27 cellular contexts compared by ENCODE assay signal in the genomic region with DNA sequence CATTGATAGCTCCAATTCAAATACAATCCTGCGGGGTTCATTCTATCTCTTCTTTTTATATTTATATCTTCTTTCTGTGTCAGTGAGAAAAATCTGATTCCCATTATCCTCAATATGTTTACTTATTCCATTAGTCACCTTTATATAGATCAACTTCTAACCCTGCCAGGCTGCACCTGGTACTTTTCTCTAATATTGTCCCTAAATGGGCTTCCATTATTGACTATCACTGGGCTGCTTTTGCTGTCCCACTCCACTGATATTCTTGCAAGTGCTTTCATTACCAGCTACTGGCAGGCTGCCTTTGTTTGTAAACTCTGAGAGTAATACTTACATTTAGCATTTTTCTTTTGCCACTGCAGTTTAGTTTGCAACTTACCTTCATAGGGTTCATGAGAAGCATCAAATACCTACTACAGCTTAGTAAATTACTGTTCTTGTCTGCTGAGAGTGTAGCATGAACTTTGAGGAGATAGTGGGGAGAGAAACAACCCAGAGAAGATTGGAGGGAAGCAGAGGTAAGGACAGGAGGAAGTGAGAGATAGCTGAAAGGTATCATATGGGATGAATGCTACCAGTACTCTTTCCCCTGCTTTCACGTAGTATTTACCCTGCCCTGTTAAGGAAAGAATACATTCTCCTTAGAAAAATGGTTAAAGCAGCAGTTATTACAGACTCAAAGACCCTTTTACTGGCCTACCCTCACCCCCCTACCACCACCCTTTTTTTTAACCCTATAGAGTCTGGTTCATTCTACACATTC.
A peak's percentile ranks its signal among the peaks of the same experiment; 100 is the strongest.
DNase-seq lines count a peak whose midpoint lies in the region; ATAC-seq and TF ChIP-seq lines count a peak whose summit lies in the region.
"Had no signal": no experiment of that assay in that cellular context is flagged by ENCODE, and none has a peak within 500 bp of the region (broad histone marks: within the 10 kb centered on the region; RNA-seq: fewer than 3 reads in every experiment).

No MANE protein-coding gene starts in this region.

- no TSS peak for BruUV-seq in MCF 10A (replicated peaks; lab: Mats Ljungman, UMichigan)

- CTCF ChIA-PET in MCF 10A (lab: Yijun Ruan, JAX), result interaction anchor here (0.7 to 1.3 kb wide), 2 partner anchors 103 to 266 kb away, joined by 3 to 4 read pairs; no protein-coding TSS in a partner anchor

- H3K36me3 Mint-ChIP-seq in chondrocyte (ENCODE audit: low read depth) (no peaks in the 10 kb centered on the region), MCF 10A (ENCODE audit: insufficient read depth, unreplicated experiment) (peaks cover 6% of the 10 kb centered on the region)

- no peak for DNase-seq in cardiac muscle cell (ENCODE audit: low read depth in 1 of 2, low spot score in 1 of 2)
- no peak for DNase-seq in left ventricle myocardium inferior
- peak; percentile 74 to 80 for DNase-seq in NCI-H1930 (lab: John Stamatoyannopoulos, UW)
- DNase-seq in NCI-H748 treated with DMSO at 0.1 percent for 48 hours (lab: John Stamatoyannopoulos, UW), result peak; percentile 91
- no peak for DNase-seq in effector memory CD4-positive, alpha-beta T cell
- DNase-seq in chondrocyte (ENCODE audit: low spot score), result no peak
- no peak for DNase-seq in MCF 10A (ENCODE audit: unreplicated experiment)
- DNase-seq: activated CD4-positive, alpha-beta T cell treated with anti-CD3 and anti-CD28 coated beads, Interleukin-2, amount 10 ng/mL, durations not matched to agents 24 days and 14 days; activated effector memory CD4-positive, alpha-beta T cell treated with anti-CD3 and anti-CD28 coated beads, Interleukin-2, amount 50 U/mL, for 16 hours; activated T-cell treated with anti-CD3 and anti-CD28 coated beads, Interleukin-2, amount 50 U/mL, for 1 hour; BE2C; central memory CD4-positive, alpha-beta T cell; gastrocnemius medialis; hippocampal formation; left colon; mesenchymal stem cell; Peyer's patch; psoas muscle; SHP77 treated with DMSO at 0.1 percent for 48 hours; sigmoid colon; stimulated activated CD4-positive, alpha-beta T cell treated with anti-CD3 and anti-CD28 coated beads, Interleukin-4, amount 100 ng/mL, for 4 hours; substantia nigra; WERI-Rb-1 had no signal

- H3K27me3 Mint-ChIP-seq in chondrocyte (ENCODE audit: low read depth) (no peaks in the 10 kb centered on the region), MCF 10A (ENCODE audit: insufficient read depth, unreplicated experiment) (no peaks in the 10 kb centered on the region)
- H3K27me3 Mint-ChIP-seq: activated CD4-positive, alpha-beta T cell treated with anti-CD3 and anti-CD28 coated beads, Interleukin-2, amount 10 ng/mL, durations not matched to agents 24 days and 14 days; dendritic cell treated with granulocyte-macrophage colony-stimulating factor and Interleukin-4, amounts not matched to agents 40 ng/mL and 50 ng/mL, for 4 days; stimulated activated memory B cell treated with anti-CD40 and anti-IgM and Interleukin-4, amounts not matched to agents 10 μg/mL and 1 μg/mL and 100 μg/mL, for 72 hours; type B pancreatic cell had no signal

- H3K27ac Mint-ChIP-seq in chondrocyte (ENCODE audit: unreplicated experiment) (no peak overlapping the region), MCF 10A (ENCODE audit: low read depth, unreplicated experiment) (no peak overlapping the region)
- H3K27ac Mint-ChIP-seq: activated CD4-positive, alpha-beta T cell treated with anti-CD3 and anti-CD28 coated beads, Interleukin-2, amount 10 ng/mL, durations not matched to agents 24 days and 14 days; dendritic cell treated with granulocyte-macrophage colony-stimulating factor and Interleukin-4, amounts not matched to agents 40 ng/mL and 50 ng/mL, for 4 days; stimulated activated memory B cell treated with anti-CD40 and anti-IgM and Interleukin-4, amounts not matched to agents 10 μg/mL and 1 μg/mL and 100 μg/mL, for 72 hours; type B pancreatic cell had no signal

- H3K36me3 ChIP-seq in cardiac muscle cell (no peaks in the 10 kb centered on the region), left ventricle myocardium inferior (peaks cover 14% of the 10 kb centered on the region)
- H3K36me3 ChIP-seq in effector memory CD4-positive, alpha-beta T cell (ENCODE audit: control insufficient read depth, insufficient read depth, low read length), result no peaks in the 10 kb centered on the region
- H3K36me3 ChIP-seq: BE2C had no signal

- H3K9me3 Mint-ChIP-seq in chondrocyte (ENCODE audit: low read depth), result no peaks in the 10 kb centered on the region
- H3K9me3 Mint-ChIP-seq in MCF 10A (ENCODE audit: unreplicated experiment), result no peaks in the 10 kb centered on the region
- H3K9me3 Mint-ChIP-seq: activated CD4-positive, alpha-beta T cell treated with anti-CD3 and anti-CD28 coated beads, Interleukin-2, amount 10 ng/mL, durations not matched to agents 24 days and 14 days; dendritic cell treated with granulocyte-macrophage colony-stimulating factor and Interleukin-4, amounts not matched to agents 40 ng/mL and 50 ng/mL, for 4 days; stimulated activated memory B cell treated with anti-CD40 and anti-IgM and Interleukin-4, amounts not matched to agents 10 μg/mL and 1 μg/mL and 100 μg/mL, for 72 hours; type B pancreatic cell had no signal

- H3K27ac ChIP-seq in cardiac muscle cell (peak overlapping the region; percentile 41), left ventricle myocardium inferior (replicated peaks) (no peak overlapping the region)
- H3K27ac ChIP-seq in effector memory CD4-positive, alpha-beta T cell (ENCODE audit: insufficient read depth, low read length, poor library complexity, severe bottlenecking), result no peak overlapping the region
- H3K27ac ChIP-seq: gastrocnemius medialis, Peyer's patch, psoas muscle, sigmoid colon, WERI-Rb-1 had no signal

- H3K4me1 ChIP-seq in cardiac muscle cell (ENCODE audit: low read depth) (peaks cover 5% of the 10 kb centered on the region), left ventricle myocardium inferior (no peaks in the 10 kb centered on the region)
- H3K4me1 ChIP-seq in effector memory CD4-positive, alpha-beta T cell (ENCODE audit: control insufficient read depth, insufficient read depth, low read length, poor library complexity, severe bottlenecking), result no peaks in the 10 kb centered on the region
- H3K4me1 ChIP-seq: BE2C, Peyer's patch, sigmoid colon had no signal

- no peak overlapping the region for H3K4me3 ChIP-seq in cardiac muscle cell
- H3K4me3 ChIP-seq in left ventricle myocardium inferior, result no peak overlapping the region
- H3K4me3 ChIP-seq in effector memory CD4-positive, alpha-beta T cell (ENCODE audit: insufficient read depth, low read depth, low read length, poor library complexity, severe bottlenecking), result no peak overlapping the region
- H3K4me3 ChIP-seq: gastrocnemius medialis, Peyer's patch, psoas muscle, sigmoid colon had no signal

- H3K27me3 ChIP-seq in cardiac muscle cell (no peaks in the 10 kb centered on the region), left ventricle myocardium inferior (ENCODE audit: low read depth) (no peaks in the 10 kb centered on the region)
- no peaks in the 10 kb centered on the region for H3K27me3 ChIP-seq in effector memory CD4-positive, alpha-beta T cell (replicated peaks; ENCODE audit: control insufficient read depth, insufficient read depth, low read length, poor library complexity, severe bottlenecking)
- H3K27me3 ChIP-seq: BE2C, gastrocnemius medialis, Peyer's patch, sigmoid colon had no signal

- POLR2A ChIA-PET in MCF 10A (lab: Yijun Ruan, JAX), result interaction anchor here (1.4 kb wide), 1 partner anchor 10 kb away, joined by 4 read pairs; no protein-coding TSS in a partner anchor

- H3K4me1 Mint-ChIP-seq in chondrocyte (ENCODE audit: low read depth), result peaks cover 6% of the 10 kb centered on the region
- no peaks in the 10 kb centered on the region for H3K4me1 Mint-ChIP-seq in MCF 10A (ENCODE audit: insufficient read depth, unreplicated experiment)

- TF ChIP-seq CTCF in cardiac muscle cell (IDR thresholded peaks at IDR 0.05; ENCODE audit: low read depth, low read length) (no peak), left ventricle myocardium inferior (IDR thresholded peaks at IDR 0.05; ENCODE audit: borderline replicate concordance) (no peak), chondrocyte (IDR thresholded peaks at IDR 0.05) (no peak), MCF 10A (IDR thresholded peaks at IDR 0.05; ENCODE audit: unreplicated experiment) (no peak)

- no peaks in the 10 kb centered on the region for H3K9me3 ChIP-seq in cardiac muscle cell (ENCODE audit: low read depth)
- H3K9me3 ChIP-seq in left ventricle myocardium inferior (replicated peaks), result no peaks in the 10 kb centered on the region
- H3K9me3 ChIP-seq in effector memory CD4-positive, alpha-beta T cell (ENCODE audit: control insufficient read depth, low read length), result no peaks in the 10 kb centered on the region
- H3K9me3 ChIP-seq: BE2C, gastrocnemius medialis, Peyer's patch, psoas muscle, sigmoid colon had no signal

- H3K4me3 Mint-ChIP-seq in chondrocyte (ENCODE audit: unreplicated experiment) (no peak overlapping the region), MCF 10A (ENCODE audit: unreplicated experiment) (no peak overlapping the region)
- H3K4me3 Mint-ChIP-seq: activated CD4-positive, alpha-beta T cell treated with anti-CD3 and anti-CD28 coated beads, Interleukin-2, amount 10 ng/mL, durations not matched to agents 24 days and 14 days; dendritic cell treated with granulocyte-macrophage colony-stimulating factor and Interleukin-4, amounts not matched to agents 40 ng/mL and 50 ng/mL, for 4 days; stimulated activated memory B cell treated with anti-CD40 and anti-IgM and Interleukin-4, amounts not matched to agents 10 μg/mL and 1 μg/mL and 100 μg/mL, for 72 hours; type B pancreatic cell had no signal

- intact Hi-C loops in left ventricle myocardium inferior (cut with micrococcal nuclease) (no loop called here), MCF 10A (cut with micrococcal nuclease) (no loop called here)

- no peak for ATAC-seq in esophagus mucosa
- ATAC-seq: gastrocnemius medialis; left colon; psoas muscle; stimulated activated memory B cell treated with anti-CD40 and anti-IgM and Interleukin-4, amounts not matched to agents 10 μg/mL and 1 μg/mL and 100 μg/mL, for 72 hours had no signal

Comparison
In these comparisons a context has a peak if more than half of its experiments do, and no peak if none do; other contexts are left out.
1. DNase-seq: peak in NCI-H1930 (2 of 2) and NCI-H748 treated with DMSO at 0.1 percent for 48 hours (single experiment); none in cardiac muscle cell (0 of 2), left ventricle myocardium inferior (single experiment), effector memory CD4-positive, alpha-beta T cell (0 of 3), chondrocyte (single experiment) and MCF 10A (single experiment).